ENCODE assay signal across 9 cellular contexts in the genomic region with DNA sequence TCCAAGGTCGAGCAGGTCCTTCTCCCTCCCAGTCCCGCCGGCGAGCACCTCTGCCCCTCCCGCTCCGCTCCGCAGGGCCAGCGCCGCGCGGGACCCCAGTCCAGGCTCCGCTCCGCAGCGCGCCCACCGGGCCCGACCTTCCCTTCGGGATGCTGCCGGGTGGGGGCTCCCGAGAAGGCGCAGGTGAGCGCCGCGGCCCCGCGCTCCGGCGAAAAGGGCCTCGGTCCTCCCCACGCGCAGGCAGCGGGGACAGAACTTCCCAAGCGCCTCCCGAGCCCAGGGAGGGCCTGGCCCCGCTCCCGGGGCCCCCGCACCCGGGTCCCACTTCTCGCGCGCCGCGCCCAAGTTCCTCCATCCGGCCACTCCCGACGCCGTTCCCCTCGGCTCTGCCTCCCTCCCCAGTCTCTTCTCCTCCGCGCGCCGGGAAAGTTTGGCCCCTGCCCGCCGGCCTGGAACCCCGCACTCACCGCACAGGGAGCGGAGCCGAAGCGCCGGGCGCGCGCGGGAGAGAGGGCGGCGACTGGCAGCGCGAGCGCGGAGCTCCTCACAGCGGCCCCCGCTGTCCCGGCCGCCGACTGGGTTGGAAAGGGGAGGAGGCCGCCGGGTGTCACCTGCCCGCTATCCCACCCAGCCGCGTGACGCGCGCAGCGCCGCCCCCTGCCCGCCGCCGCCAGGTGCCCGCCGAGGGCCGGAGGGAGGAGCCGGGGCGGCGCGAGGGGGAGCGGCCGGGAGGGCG. TPM values are rescaled to one million over a fixed set of nuclear protein-coding genes. Genes with fewer than 3 reads are reported as not detected.
DNase-seq lines count a peak whose midpoint lies in the region; ATAC-seq, FAIRE-seq and TF ChIP-seq lines count a peak whose summit lies in the region.
"Had no signal": no experiment of that assay in that cellular context is flagged by ENCODE, and none has a peak within 500 bp of the region (broad histone marks: within the 10 kb centered on the region; RNA-seq: fewer than 3 reads in every experiment).

A gene (minus strand): TSS at position 577 of the 736 bp plus-strand sequence. CDS start 56,872 bp downstream, outside the sequence.

- no peaks in the 10 kb centered on the region for H3K36me3 ChIP-seq in H7 (replicated peaks; ENCODE audit: control insufficient read depth, insufficient read depth, low read length)
- no peaks in the 10 kb centered on the region for H3K36me3 ChIP-seq in bronchial epithelial cell (ENCODE audit: control insufficient read depth, insufficient read depth, low read length)

- peak within 1 kb of the TSS; percentile 94 for H3K4me3 ChIP-seq in H7 (ENCODE audit: insufficient read depth, low read depth, low read length)
- H3K4me3 ChIP-seq in LNCaP clone FGC (ENCODE audit: low read depth, low read length): peak within 1 kb of the TSS; percentile 86
- H3K4me3 ChIP-seq in bronchial epithelial cell (ENCODE audit: low read depth, low read length): peak within 1 kb of the TSS; percentile 83

- peak; percentile 68 for TF ChIP-seq CTCF in LNCaP clone FGC (IDR thresholded peaks at IDR 0.05; ENCODE audit: control insufficient read depth, extremely low read depth, insufficient read depth)
- TF ChIP-seq CTCF in bronchial epithelial cell (IDR thresholded peaks at IDR 0.05; ENCODE audit: insufficient read depth, low read length, severe bottlenecking): peak; percentile 65

- peak; percentile 83 for ATAC-seq in SK-N-SH treated with all-trans-retinoic acid at 6 μM for 48 hours

- FAIRE-seq in bronchial epithelial cell (lab: Jason Lieb, UNC): no peak
- FAIRE-seq: A204.1 had no signal

- peaks cover 23% of the 10 kb centered on the region for H3K27me3 ChIP-seq in H7 (ENCODE audit: control insufficient read depth, insufficient read depth, low read length)
- H3K27me3 ChIP-seq in bronchial epithelial cell (ENCODE audit: control insufficient read depth, insufficient read depth, low read length): no peaks in the 10 kb centered on the region

- peak; percentile 85 for DNase-seq in DMS 273 (lab: John Stamatoyannopoulos, UW; ENCODE audit: unreplicated experiment)
- no peak for DNase-seq in DMS 273 treated with DMSO at 0.1 percent for 48 hours (lab: John Stamatoyannopoulos, UW)
- peak; percentile 96 for DNase-seq in H7
- no peak for DNase-seq in LNCaP clone FGC (ENCODE audit: low read depth)
- peak; percentile 61 for DNase-seq in bronchial epithelial cell (ENCODE audit: low read depth)
- DNase-seq in kidney tubule cell (ENCODE audit: low spot score): peak; percentile 90
- peak; percentile 9 to 32 for DNase-seq in stimulated activated CD4-positive, alpha-beta T cell treated with anti-CD3 and anti-CD28 coated beads, Interleukin-15, amount 100 ng/mL, for 48 hours (ENCODE audit: low read depth in 2 of 2)

TF ChIP-seq in SK-N-SH treated with all-trans-retinoic acid at 6 μM for 48 hours, 23 proteins besides CTCF, POLR2A, EP300 and RAD21:
- no peak for TF ChIP-seq BACH2 (CRISPR knock-in tag; IDR thresholded peaks at IDR 0.05; ENCODE audit: borderline replicate concordance)
- no peak for TF ChIP-seq GLIS3 (CRISPR knock-in tag; IDR thresholded peaks at IDR 0.05)
- TF ChIP-seq TOX (CRISPR knock-in tag; IDR thresholded peaks at IDR 0.05; ENCODE audit: borderline replicate concordance): no peak
- TF ChIP-seq ZFP30 (CRISPR knock-in tag; IDR thresholded peaks at IDR 0.05): no peak
- no peak for TF ChIP-seq ZFP3 (CRISPR knock-in tag; IDR thresholded peaks at IDR 0.05)
- TF ChIP-seq, protein P1, sequence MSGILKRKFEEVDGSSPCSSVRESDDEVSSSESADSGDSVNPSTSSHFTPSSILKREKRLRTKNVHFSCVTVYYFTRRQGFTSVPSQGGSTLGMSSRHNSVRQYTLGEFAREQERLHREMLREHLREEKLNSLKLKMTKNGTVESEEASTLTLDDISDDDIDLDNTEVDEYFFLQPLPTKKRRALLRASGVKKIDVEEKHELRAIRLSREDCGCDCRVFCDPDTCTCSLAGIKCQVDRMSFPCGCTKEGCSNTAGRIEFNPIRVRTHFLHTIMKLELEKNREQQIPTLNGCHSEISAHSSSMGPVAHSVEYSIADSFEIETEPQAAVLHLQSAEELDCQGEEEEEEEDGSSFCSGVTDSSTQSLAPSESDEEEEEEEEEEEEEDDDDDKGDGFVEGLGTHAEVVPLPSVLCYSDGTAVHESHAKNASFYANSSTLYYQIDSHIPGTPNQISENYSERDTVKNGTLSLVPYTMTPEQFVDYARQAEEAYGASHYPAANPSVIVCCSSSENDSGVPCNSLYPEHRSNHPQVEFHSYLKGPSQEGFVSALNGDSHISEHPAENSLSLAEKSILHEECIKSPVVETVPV (CRISPR knock-in tag; IDR thresholded peaks at IDR 0.05): no peak
- no peak for TF ChIP-seq ZNF565 (CRISPR knock-in tag; conservative IDR thresholded peaks at IDR 0.05; ENCODE audit: low read depth)
- no peak for TF ChIP-seq ARNTL (CRISPR knock-in tag; IDR thresholded peaks at IDR 0.05; ENCODE audit: borderline replicate concordance, low read depth)
- no peak for TF ChIP-seq CSDC2 (CRISPR knock-in tag; IDR thresholded peaks at IDR 0.05)

RNA-seq across cellular contexts. Expression of the gene that starts here (rescaled TPM):
- total RNA-seq in H7 (2014; rRNA removed; shearing (Covaris generic)): 2.2 and 2.6 TPM in 2 replicates
- 22.1 and 45.6 TPM in 2 replicates for total RNA-seq in bronchial epithelial cell

Comparison
In these comparisons a context has a peak if more than half of its experiments do, and no peak if none do; other contexts are left out.
1. DNase-seq: peak in DMS 273 (single experiment), H7 (single experiment), bronchial epithelial cell (single experiment), kidney tubule cell (single experiment) and stimulated activated CD4-positive, alpha-beta T cell treated with anti-CD3 and anti-CD28 coated beads, Interleukin-15, amount 100 ng/mL, for 48 hours (2 of 2); none in DMS 273 treated with DMSO at 0.1 percent for 48 hours (single experiment) and LNCaP clone FGC (single experiment).
2. Peak in every context shown above with its lines, with median percentiles within 50 percentile points of each other: H3K4me3 ChIP-seq.